ENCODE assay signal across 1 cellular context in genomic region chr6:17446713-17447112, GRCh38.
TF ChIP-seq lines count a peak whose summit lies in the region.

No MANE protein-coding gene starts in this region.

TF ChIP-seq in GM23338, 12 proteins besides CTCF, POLR2A, EP300 and RAD21 (continued from another document):
- TF ChIP-seq POLR2AphosphoS5 (IDR thresholded peaks at IDR 0.05; ENCODE audit: low read depth) (no peak), EZH2 (IDR thresholded peaks at IDR 0.05; ENCODE audit: low read depth, unreplicated experiment) (no peak), EZH2phosphoT487 (IDR thresholded peaks at IDR 0.05; ENCODE audit: unreplicated experiment) (no peak), ZNF462 (CRISPR knock-in tag; IDR thresholded peaks at IDR 0.05) (no peak), ZNF114 (CRISPR knock-in tag; IDR thresholded peaks at IDR 0.05) (no peak)
TF ChIP-seq in GM23338: peak in this region for 0.
